In genomic region chr22:25362215-25362882, GRCh38 we compare ENCODE assay signal across 9 cellular contexts.
DNase-seq lines count a peak whose midpoint lies in the region; ATAC-seq and TF ChIP-seq lines count a peak whose summit lies in the region.
"Had no signal": no experiment of that assay in that cellular context is flagged by ENCODE, and none has a peak within 500 bp of the region (broad histone marks: within the 10 kb centered on the region; RNA-seq: fewer than 3 reads in every experiment).

No MANE protein-coding gene starts in this region.

- no peak overlapping the region for H3K27ac ChIP-seq in CD4-positive, alpha-beta memory T cell (ENCODE audit: low read depth, low read length)
- H3K27ac ChIP-seq in HL-60 (replicated peaks) (no peak overlapping the region), heart left ventricle (peak overlapping the region in 1 of 12 donors; percentile 27)

- H3K27me3 ChIP-seq in CD4-positive, alpha-beta memory T cell (ENCODE audit: insufficient read depth, low read length) = no peaks in the 10 kb centered on the region
- H3K27me3 ChIP-seq in HL-60 (ENCODE audit: insufficient read depth, poor library complexity, severe bottlenecking) (no peaks in the 10 kb centered on the region), heart left ventricle (no peaks in the 10 kb centered on the region)

- H3K9me3 Mint-ChIP-seq in CD4-positive, alpha-beta memory T cell = no peaks in the 10 kb centered on the region
- H3K9me3 Mint-ChIP-seq in activated naive CD8-positive, alpha-beta T cell treated with anti-CD3 and anti-CD28 coated beads, Interleukin-2, amount 10 ng/mL, durations not matched to agents 7 days and 5 days = no peaks in the 10 kb centered on the region
- H3K9me3 Mint-ChIP-seq: T-helper 1 cell treated with Interleukin-12 subunit alpha and Interleukin-12 subunit beta and Interleukin-4 antibody, amounts not matched to agents 30 μg/mL and 1 μg/mL, for 36 hours had no signal

- 46 to 58% (median 47%) methylated on average over 13 to 17 of the region's 17 CpGs for WGBS in heart left ventricle, 4 donors

- POLR2A ChIA-PET in CD4-positive, alpha-beta memory T cell (lab: Charles Lee; ENCODE audit: partially characterized antibody) = no interaction called here
- POLR2A ChIA-PET in activated naive CD8-positive, alpha-beta T cell treated with anti-CD3 and anti-CD28 coated beads, Interleukin-2, amount 10 ng/mL, durations not matched to agents 7 days and 5 days (lab: Charles Lee) = no interaction called here

- no peaks in the 10 kb centered on the region for H3K9me3 ChIP-seq in CD4-positive, alpha-beta memory T cell (ENCODE audit: control insufficient read depth in 1 of 2, low read length in 2 of 2)
- H3K9me3 ChIP-seq in heart left ventricle = no peaks in the 10 kb centered on the region

- H3K36me3 ChIP-seq in CD4-positive, alpha-beta memory T cell (ENCODE audit: insufficient read depth, low read length) = peaks cover 10% of the 10 kb centered on the region
- peaks cover 0 to 28% (median 22%) of the 10 kb centered on the region in 9 donors for H3K36me3 ChIP-seq in heart left ventricle

- no peak overlapping the region for H3K4me3 Mint-ChIP-seq in CD4-positive, alpha-beta memory T cell
- H3K4me3 Mint-ChIP-seq in activated naive CD8-positive, alpha-beta T cell treated with anti-CD3 and anti-CD28 coated beads, Interleukin-2, amount 10 ng/mL, durations not matched to agents 7 days and 5 days = no peak overlapping the region
- H3K4me3 Mint-ChIP-seq: T-helper 1 cell treated with Interleukin-12 subunit alpha and Interleukin-12 subunit beta and Interleukin-4 antibody, amounts not matched to agents 30 μg/mL and 1 μg/mL, for 36 hours had no signal

- no peaks in the 10 kb centered on the region for H3K27me3 Mint-ChIP-seq in CD4-positive, alpha-beta memory T cell
- H3K27me3 Mint-ChIP-seq in activated naive CD8-positive, alpha-beta T cell treated with anti-CD3 and anti-CD28 coated beads, Interleukin-2, amount 10 ng/mL, durations not matched to agents 7 days and 5 days = no peaks in the 10 kb centered on the region

- CTCF ChIA-PET in CD4-positive, alpha-beta memory T cell (lab: Charles Lee; ENCODE audit: partially characterized antibody) = interaction anchor here (1.1 to 1.9 kb wide), 6 partner anchors 10 to 281 kb away, joined by 3 to 8 read pairs (median 4); no protein-coding TSS in a partner anchor

- no peaks in the 10 kb centered on the region for H3K4me1 ChIP-seq in CD4-positive, alpha-beta memory T cell (ENCODE audit: insufficient read depth, low read length)
- peaks cover 0 to 47% (median 26%) of the 10 kb centered on the region in 12 donors for H3K4me1 ChIP-seq in heart left ventricle

- no peak overlapping the region for H3K27ac Mint-ChIP-seq in CD4-positive, alpha-beta memory T cell
- no peak overlapping the region for H3K27ac Mint-ChIP-seq in activated naive CD8-positive, alpha-beta T cell treated with anti-CD3 and anti-CD28 coated beads, Interleukin-2, amount 10 ng/mL, durations not matched to agents 7 days and 5 days
- H3K27ac Mint-ChIP-seq: T-helper 1 cell treated with Interleukin-12 subunit alpha and Interleukin-12 subunit beta and Interleukin-4 antibody, amounts not matched to agents 30 μg/mL and 1 μg/mL, for 36 hours had no signal

- intact Hi-C loops in CD4-positive, alpha-beta memory T cell (cut with micrococcal nuclease) = no loop called here
- intact Hi-C loops in heart left ventricle (cut with DNase I) = loop anchor here in 9 of 10 donors (2.0 to 10.0 kb wide), 8 partner anchors 40 to 342 kb away; no protein-coding TSS in a partner anchor

- H3K4me1 Mint-ChIP-seq in CD4-positive, alpha-beta memory T cell = peaks cover 0 to 14% (median 2%) of the 10 kb centered on the region in 4 donors
- H3K4me1 Mint-ChIP-seq in activated naive CD8-positive, alpha-beta T cell treated with anti-CD3 and anti-CD28 coated beads, Interleukin-2, amount 10 ng/mL, durations not matched to agents 7 days and 5 days = no peaks in the 10 kb centered on the region

- peak; percentile 31 to 55 (median 42) for DNase-seq in CD4-positive, alpha-beta memory T cell
- DNase-seq in HL-60 (ENCODE audit: low read depth in 1 of 2, low spot score in 1 of 2) (peak; percentile 37 to 75), SKM-1 (lab: John Stamatoyannopoulos, UW; ENCODE audit: unreplicated experiment) (peak; percentile 5), heart left ventricle (peak; percentile 61 to 84 (median 67)), retinal pigment epithelial cell (ENCODE audit: low read depth) (no peak)
- peak; percentile 80 for DNase-seq in activated naive CD8-positive, alpha-beta T cell treated with anti-CD3 and anti-CD28 coated beads, Interleukin-2, amount 10 ng/mL, durations not matched to agents 7 days and 5 days

- ATAC-seq in activated naive CD8-positive, alpha-beta T cell treated with anti-CD3 and anti-CD28 coated beads, Interleukin-2, amount 10 ng/mL, durations not matched to agents 7 days and 5 days (ENCODE audit: low read depth) = peak; percentile 67
- ATAC-seq in heart left ventricle (peak in 3 of 4 donors; percentile 54 to 65 (median 57)), HG03565 (IDR thresholded peaks at IDR 0.05; ENCODE audit: unreplicated experiment) (no peak), GM21515 (IDR thresholded peaks at IDR 0.05; ENCODE audit: unreplicated experiment) (no peak)

- no peak for TF ChIP-seq POLR2A in heart left ventricle (IDR thresholded peaks at IDR 0.05)

- H3K36me3 Mint-ChIP-seq in CD4-positive, alpha-beta memory T cell = peaks cover 3 to 13% of the 10 kb centered on the region in 2 donors
- H3K36me3 Mint-ChIP-seq in activated naive CD8-positive, alpha-beta T cell treated with anti-CD3 and anti-CD28 coated beads, Interleukin-2, amount 10 ng/mL, durations not matched to agents 7 days and 5 days = no peaks in the 10 kb centered on the region

- TF ChIP-seq CTCF in HL-60 (IDR thresholded peaks at IDR 0.05; ENCODE audit: insufficient read depth, low read length) (peak; percentile 98), heart left ventricle (IDR thresholded peaks at IDR 0.05) (peak; percentile 75 to 94 (median 86)), retinal pigment epithelial cell (conservative IDR thresholded peaks at IDR 0.05; ENCODE audit: low read depth, low read length) (peak; percentile 89)

- no peak overlapping the region for H3K4me3 ChIP-seq in CD4-positive, alpha-beta memory T cell (ENCODE audit: low read length in 2 of 2)
- H3K4me3 ChIP-seq in HL-60 (replicated peaks; ENCODE audit: insufficient read depth, low read length) (no peak overlapping the region), heart left ventricle (no peak overlapping the region), retinal pigment epithelial cell (ENCODE audit: low read length) (no peak overlapping the region)

Comparison
In these comparisons a context has a peak if more than half of its experiments do, and no peak if none do; other contexts are left out.
1. ATAC-seq: peak in activated naive CD8-positive, alpha-beta T cell treated with anti-CD3 and anti-CD28 coated beads, Interleukin-2, amount 10 ng/mL, durations not matched to agents 7 days and 5 days (single experiment) and heart left ventricle (3 of 4); none in HG03565 (single experiment) and GM21515 (single experiment).
2. Peak in every context shown above with its lines, with median percentiles within 50 percentile points of each other: CTCF ChIP-seq.